Comparison of ENCODE assay signal across 20 cellular contexts in the genomic region with DNA sequence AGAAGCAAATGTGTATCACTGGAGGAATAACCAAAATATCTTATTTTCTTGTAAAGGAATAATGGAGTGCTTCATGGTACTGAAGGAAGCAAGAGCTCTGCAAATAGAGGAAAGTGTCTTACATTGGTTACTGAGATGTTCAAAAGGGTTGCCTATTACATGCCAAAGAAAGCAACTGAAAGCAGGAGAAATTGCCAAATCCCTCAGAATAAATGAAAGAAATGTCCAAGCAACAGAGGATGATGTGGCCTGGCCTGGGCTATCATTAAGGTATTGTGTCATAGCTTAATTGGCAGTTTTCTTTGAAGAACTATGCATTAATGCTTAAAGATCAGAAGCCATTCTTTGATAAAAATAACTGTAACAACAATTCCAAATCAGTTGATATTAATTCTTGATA.
"Had no signal": no experiment of that assay in that cellular context is flagged by ENCODE, and none has a peak within 500 bp of the region (broad histone marks: within the 10 kb centered on the region; RNA-seq: fewer than 3 reads in every experiment).

No MANE protein-coding gene starts in this region.

- DNase-seq: cortex of kidney; dorsolateral prefrontal cortex; effector CD8-positive, alpha-beta T cell; heart right ventricle; islet precursor cell; mucosa of descending colon; naive thymus-derived CD8-positive, alpha-beta T cell; psoas muscle; retina; right lobe of liver; stimulated activated CD4-positive, alpha-beta T cell treated with anti-CD3 and anti-CD28 coated beads, Interleukin-2, amount 100 ng/mL, for 24 hours; stimulated activated CD4-positive, alpha-beta T cell treated with anti-CD3 and anti-CD28 coated beads, Interleukin-4, amount 100 ng/mL, for 4 hours; stimulated activated naive B cell treated with anti-CD40 and anti-IgM and Interleukin-4, amounts not matched to agents 10 μg/mL and 1 μg/mL and 100 μg/mL, for 72 hours; stimulated activated naive CD8-positive, alpha-beta T cell treated with anti-CD3 and anti-CD28 coated beads, Interleukin-15, amount 100 ng/mL, for 72 hours; substantia nigra; transverse colon had no signal

- H3K36me3 ChIP-seq: neutrophil, right lobe of liver, thoracic aorta, transverse colon had no signal

- H3K27me3 ChIP-seq: dorsolateral prefrontal cortex, heart right ventricle, neutrophil, right lobe of liver, transverse colon had no signal

- H3K4me3 ChIP-seq: dorsolateral prefrontal cortex, heart right ventricle, mucosa of descending colon, psoas muscle, right lobe of liver, skin epidermis, thoracic aorta, transverse colon had no signal

- H3K27ac ChIP-seq: heart right ventricle, neutrophil, psoas muscle, right lobe of liver, skin epidermis, thoracic aorta, transverse colon had no signal

- H3K9me3 ChIP-seq: heart right ventricle, mucosa of descending colon, neutrophil, psoas muscle, right lobe of liver, thoracic aorta, transverse colon had no signal

- ATAC-seq: heart right ventricle; left lobe of liver; mucosa of descending colon; naive thymus-derived CD8-positive, alpha-beta T cell; psoas muscle; right lobe of liver; stimulated activated naive B cell treated with anti-CD40 and anti-IgM and Interleukin-4, amounts not matched to agents 10 μg/mL and 1 μg/mL and 100 μg/mL, for 72 hours; stimulated activated naive CD8-positive, alpha-beta T cell treated with anti-CD3 and anti-CD28 coated beads, Interleukin-15, amount 100 ng/mL, for 72 hours had no signal

- H3K4me1 ChIP-seq: heart right ventricle, psoas muscle, right lobe of liver, transverse colon had no signal
